ENCODE assay signal across 18 cellular contexts in the genomic region with DNA sequence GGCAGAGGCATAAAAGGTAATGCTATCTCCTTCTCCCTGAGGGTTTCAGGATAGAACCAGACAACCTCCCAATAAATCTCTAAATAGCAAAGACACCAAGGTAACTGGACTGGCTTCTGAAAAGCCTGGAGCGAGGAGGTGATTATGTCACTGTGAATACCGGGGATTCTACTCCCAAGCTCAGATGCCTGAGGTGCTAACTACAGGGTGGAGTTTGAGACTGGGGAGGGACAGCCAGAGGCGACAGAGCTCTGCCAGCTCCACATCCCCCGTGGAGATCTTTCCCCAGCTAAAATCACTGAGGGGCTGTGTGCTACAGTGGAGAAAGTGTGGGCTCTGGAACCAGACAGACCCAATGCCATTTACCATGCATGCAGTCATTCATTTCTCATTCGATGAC.
"Had no signal": no experiment of that assay in that cellular context is flagged by ENCODE, and none has a peak within 500 bp of the region (broad histone marks: within the 10 kb centered on the region; RNA-seq: fewer than 3 reads in every experiment).

No MANE protein-coding gene starts in this region.

- H3K9me3 Mint-ChIP-seq: natural killer cell had no signal

- H3K9ac ChIP-seq: parathyroid adenoma had no signal

- H3K4me1 ChIP-seq: heart left ventricle, parathyroid adenoma, upper lobe of left lung, vagina had no signal

- DNase-seq: cortex of kidney; dorsolateral prefrontal cortex; effector CD8-positive, alpha-beta T cell; heart left ventricle; hippocampal formation; mammary epithelial cell; natural killer cell; small intestine; stimulated activated CD4-positive, alpha-beta T cell treated with anti-CD3 and anti-CD28 coated beads, Interleukin-2, amount 100 ng/mL, for 48 hours; stimulated activated naive CD4-positive, alpha-beta T cell treated with Interleukin-2 at 50 U/mL for 16 hours; upper lobe of left lung had no signal

- ATAC-seq: esophagus mucosa, heart left ventricle, left lobe of liver, natural killer cell had no signal

- H2AFZ ChIP-seq: parathyroid adenoma had no signal

- H3K36me3 Mint-ChIP-seq: natural killer cell had no signal

- H3K27me3 ChIP-seq: dorsolateral prefrontal cortex, heart left ventricle, upper lobe of left lung, vagina had no signal

- H3K9me3 ChIP-seq: heart left ventricle, upper lobe of left lung, vagina had no signal

- H3K27ac ChIP-seq: dorsolateral prefrontal cortex, heart left ventricle, parathyroid adenoma, upper lobe of left lung, vagina had no signal

- H3K27ac Mint-ChIP-seq: natural killer cell had no signal

- H3K79me2 ChIP-seq: parathyroid adenoma had no signal

- H3K4me3 ChIP-seq: dorsolateral prefrontal cortex, heart left ventricle, upper lobe of left lung, vagina had no signal

- H3K4me3 Mint-ChIP-seq: natural killer cell had no signal

- FAIRE-seq: endometrium, frontal cortex, islet of Langerhans, small intestine had no signal

- H3K36me3 ChIP-seq: heart left ventricle, upper lobe of left lung, vagina had no signal
